ENCODE assay signal across 10 cellular contexts in genomic region chr7:77757589-77757988, GRCh38. TPM values are rescaled to one million over a fixed set of nuclear protein-coding genes. Genes with fewer than 3 reads are reported as not detected.
A peak's percentile ranks its signal among the peaks of the same experiment; 100 is the strongest.
DNase-seq lines count a peak whose midpoint lies in the region; ATAC-seq lines count a peak whose summit lies in the region.
"Had no signal": no experiment of that assay in that cellular context is flagged by ENCODE, and none has a peak within 500 bp of the region (broad histone marks: within the 10 kb centered on the region; RNA-seq: fewer than 3 reads in every experiment).

No MANE protein-coding gene starts in this region.

- H3K27ac Mint-ChIP-seq in naive B cell = peak overlapping the region in 4 of 6 donors; percentile 31 to 91 (median 44)

- no peaks in the 10 kb centered on the region for H3K27me3 Mint-ChIP-seq in naive B cell

- no peaks in the 10 kb centered on the region for H3K36me3 Mint-ChIP-seq in naive B cell

- H3K4me3 Mint-ChIP-seq in naive B cell = no peak overlapping the region
- H3K4me3 Mint-ChIP-seq: nephron had no signal

- no peaks in the 10 kb centered on the region for H3K9me3 Mint-ChIP-seq in naive B cell
- H3K9me3 Mint-ChIP-seq: nephron had no signal

- ATAC-seq in GM18520 (IDR thresholded peaks at IDR 0.05; ENCODE audit: unreplicated experiment) (peak; percentile 93), GM21390 (IDR thresholded peaks at IDR 0.05; ENCODE audit: unreplicated experiment) (peak; percentile 79), HG03175 (IDR thresholded peaks at IDR 0.05; ENCODE audit: unreplicated experiment) (peak; percentile 84), naive B cell (ENCODE audit: low read depth in 2 of 2) (peak; percentile 81 to 83)

- H3K4me1 Mint-ChIP-seq in naive B cell = peaks cover 31 to 49% (median 38%) of the 10 kb centered on the region in 3 donors
- H3K4me1 Mint-ChIP-seq: nephron had no signal

- DNase-seq in naive B cell (no peak), islet precursor cell (no peak), COR-L47 (lab: John Stamatoyannopoulos, UW) (no peak), DMS153 (lab: John Stamatoyannopoulos, UW) (no peak)
- DNase-seq: activated naive CD4-positive, alpha-beta T cell treated with anti-CD3 and anti-CD28 coated beads, Interleukin-2, amount 50 U/mL, for 16 hours; MG63 had no signal

RNA-seq across cellular contexts. Expression of gene TMEM60, which starts 40.6 kb away (rescaled TPM):
- 10 to 100 TPM; 12.4 to 53.5 (median 29.6) TPM for polyA plus RNA-seq in naive B cell (ENCODE audit: low read depth in 6 of 6)

RNA-seq across cellular contexts. Expression of gene PHTF2, which starts 41.0 kb away (rescaled TPM):
- polyA plus RNA-seq in naive B cell (ENCODE audit: low read depth in 6 of 6) = 10 to 100 TPM; 14.7 to 34.0 (median 23.8) TPM
